ENCODE assay signal across 9 cellular contexts in genomic region chr22:46262449-46263207, GRCh38. TPM values are rescaled to one million over a fixed set of nuclear protein-coding genes. Genes with fewer than 3 reads are reported as not detected.
DNase-seq lines count a peak whose midpoint lies in the region; ATAC-seq and TF ChIP-seq lines count a peak whose summit lies in the region.
"Had no signal": no experiment of that assay in that cellular context is flagged by ENCODE, and none has a peak within 500 bp of the region (broad histone marks: within the 10 kb centered on the region; RNA-seq: fewer than 3 reads in every experiment).

No MANE protein-coding gene starts in this region.

- H3K36me3 Mint-ChIP-seq in CD8-positive, alpha-beta memory T cell: peaks cover 0 to 6% (median 4%) of the 10 kb centered on the region in 3 donors
- H3K36me3 Mint-ChIP-seq in activated T-cell treated with anti-CD3 and anti-CD28 coated beads, Interleukin-2, amount 50 U/mL, for 24 hours (ENCODE audit: low read depth): peaks cover 4% of the 10 kb centered on the region
- no peaks in the 10 kb centered on the region for H3K36me3 Mint-ChIP-seq in osteocyte (ENCODE audit: unreplicated experiment)
- no peaks in the 10 kb centered on the region for H3K36me3 Mint-ChIP-seq in CD4-positive, alpha-beta T cell (ENCODE audit: low read depth)

- peak; percentile 72 for ATAC-seq in gastroesophageal sphincter
- ATAC-seq in CD4-positive, alpha-beta T cell (ENCODE audit: poor library complexity): no peak

- H3K4me1 Mint-ChIP-seq in CD8-positive, alpha-beta memory T cell: peaks cover 6 to 18% (median 6%) of the 10 kb centered on the region in 3 donors
- peaks cover 11% of the 10 kb centered on the region for H3K4me1 Mint-ChIP-seq in activated T-cell treated with anti-CD3 and anti-CD28 coated beads, Interleukin-2, amount 50 U/mL, for 24 hours (ENCODE audit: low read depth)
- H3K4me1 Mint-ChIP-seq in osteocyte (ENCODE audit: unreplicated experiment): peaks cover 7% of the 10 kb centered on the region
- H3K4me1 Mint-ChIP-seq in CD4-positive, alpha-beta T cell (ENCODE audit: low read depth): peaks cover 7% of the 10 kb centered on the region

- POLR2A ChIA-PET in CD8-positive, alpha-beta memory T cell (lab: Charles Lee): interaction anchor here (0.7 kb wide), 1 partner anchor 12 kb away, joined by 3 read pairs; the partner anchor contains the start of gene CDPF1
- POLR2A ChIA-PET in CD4-positive, alpha-beta T cell (lab: Charles Lee): interaction anchor here (1.4 kb wide), 1 partner anchor 12 kb away, joined by 3 read pairs; the partner anchor contains the start of gene CDPF1

- H3K9me3 Mint-ChIP-seq in CD8-positive, alpha-beta memory T cell: no peaks in the 10 kb centered on the region
- peaks cover 8% of the 10 kb centered on the region for H3K9me3 Mint-ChIP-seq in activated T-cell treated with anti-CD3 and anti-CD28 coated beads, Interleukin-2, amount 50 U/mL, for 24 hours
- H3K9me3 Mint-ChIP-seq in osteocyte (ENCODE audit: unreplicated experiment): peaks cover 8% of the 10 kb centered on the region
- no peaks in the 10 kb centered on the region for H3K9me3 Mint-ChIP-seq in CD4-positive, alpha-beta T cell

- no peak overlapping the region for H3K27ac ChIP-seq in CD8-positive, alpha-beta memory T cell (ENCODE audit: low read depth, low read length)
- H3K27ac ChIP-seq in gastroesophageal sphincter: peak overlapping the region in 1 of 4 donors; percentile 53
- no peak overlapping the region for H3K27ac ChIP-seq in CD4-positive, alpha-beta T cell (ENCODE audit: low read depth, low read length)

- peak in 3 of 4 experiments; percentile 38 to 54 (median 40) for TF ChIP-seq CTCF in gastroesophageal sphincter (IDR thresholded peaks at IDR 0.05)
- TF ChIP-seq CTCF in osteocyte (IDR thresholded peaks at IDR 0.05): peak; percentile 36
- no peak for TF ChIP-seq CTCF in CD4-positive, alpha-beta T cell (IDR thresholded peaks at IDR 0.05)
- TF ChIP-seq CTCF in BE2C (IDR thresholded peaks at IDR 0.05; ENCODE audit: low read depth, low read length): no peak

- no CpG with 5 or more reads among the region's 107 CpGs for WGBS in gastroesophageal sphincter (ENCODE audit: low coverage in 1 of 2), 2 donors

- TF ChIP-seq POLR2A in gastroesophageal sphincter (IDR thresholded peaks at IDR 0.05): no peak

- peak overlapping the region in 4 of 7 donors; percentile 28 to 54 (median 38) for H3K4me3 Mint-ChIP-seq in CD8-positive, alpha-beta memory T cell
- no peak overlapping the region for H3K4me3 Mint-ChIP-seq in activated T-cell treated with anti-CD3 and anti-CD28 coated beads, Interleukin-2, amount 50 U/mL, for 24 hours
- peak overlapping the region; percentile 44 for H3K4me3 Mint-ChIP-seq in osteocyte (ENCODE audit: unreplicated experiment)
- H3K4me3 Mint-ChIP-seq in CD4-positive, alpha-beta T cell: no peak overlapping the region

- H3K4me1 ChIP-seq in CD8-positive, alpha-beta memory T cell (ENCODE audit: insufficient read depth, low read length): no peaks in the 10 kb centered on the region
- peaks cover 0 to 24% (median 0%) of the 10 kb centered on the region in 3 donors for H3K4me1 ChIP-seq in gastroesophageal sphincter
- no peaks in the 10 kb centered on the region for H3K4me1 ChIP-seq in BE2C

- no peaks in the 10 kb centered on the region for H3K36me3 ChIP-seq in CD8-positive, alpha-beta memory T cell (ENCODE audit: insufficient read depth, low read length)
- H3K36me3 ChIP-seq in gastroesophageal sphincter: no peaks in the 10 kb centered on the region
- no peaks in the 10 kb centered on the region for H3K36me3 ChIP-seq in BE2C

- CTCF ChIA-PET in CD8-positive, alpha-beta memory T cell (lab: Charles Lee): interaction anchor here (1.2 kb wide), 1 partner anchor 13 kb away, joined by 4 read pairs; the partner anchor contains the start of gene CDPF1
- CTCF ChIA-PET in CD4-positive, alpha-beta T cell (lab: Charles Lee): interaction anchor here (1.2 kb wide), 1 partner anchor 34 kb away, joined by 3 read pairs; the partner anchor contains the start of gene GTSE1

- H3K9me3 ChIP-seq in CD8-positive, alpha-beta memory T cell (ENCODE audit: low read length): no peaks in the 10 kb centered on the region
- H3K9me3 ChIP-seq in gastroesophageal sphincter (no peaks in the 10 kb centered on the region), BE2C (no peaks in the 10 kb centered on the region)
- no peaks in the 10 kb centered on the region for H3K9me3 ChIP-seq in CD4-positive, alpha-beta T cell (ENCODE audit: control insufficient read depth, low read length)

- peaks cover 30% of the 10 kb centered on the region for H3K27me3 ChIP-seq in CD8-positive, alpha-beta memory T cell (ENCODE audit: insufficient read depth, low read length, poor library complexity, severe bottlenecking)
- H3K27me3 ChIP-seq in gastroesophageal sphincter (no peaks in the 10 kb centered on the region), BE2C (no peaks in the 10 kb centered on the region)
- peaks cover 28% of the 10 kb centered on the region for H3K27me3 ChIP-seq in CD4-positive, alpha-beta T cell (ENCODE audit: control insufficient read depth, insufficient read depth, low read length)

- no peak overlapping the region for H3K4me3 ChIP-seq in CD8-positive, alpha-beta memory T cell (ENCODE audit: low read length)
- H3K4me3 ChIP-seq in gastroesophageal sphincter (peak overlapping the region; percentile 20 to 55), BE2C (ENCODE audit: low read depth, low read length) (no peak overlapping the region)

- TF ChIP-seq EP300 in gastroesophageal sphincter (IDR thresholded peaks at IDR 0.05): no peak

- DNase-seq in CD8-positive, alpha-beta memory T cell: peak in 3 of 5 donors; percentile 19 to 20 (median 19)
- DNase-seq in activated T-cell treated with anti-CD3 and anti-CD28 coated beads, Interleukin-2, amount 50 U/mL, for 24 hours: peak; percentile 50
- DNase-seq in osteocyte (ENCODE audit: extremely low spot score, unreplicated experiment) (no peak), BE2C (no peak), NCI-H2081 (lab: John Stamatoyannopoulos, UW) (no peak)
- DNase-seq in CD4-positive, alpha-beta T cell: no peak
- DNase-seq in central memory CD4-positive, alpha-beta T cell: no peak

- H3K27ac Mint-ChIP-seq in CD8-positive, alpha-beta memory T cell: no peak overlapping the region
- H3K27ac Mint-ChIP-seq in activated T-cell treated with anti-CD3 and anti-CD28 coated beads, Interleukin-2, amount 50 U/mL, for 24 hours: no peak overlapping the region
- no peak overlapping the region for H3K27ac Mint-ChIP-seq in osteocyte (ENCODE audit: unreplicated experiment)
- no peak overlapping the region for H3K27ac Mint-ChIP-seq in CD4-positive, alpha-beta T cell

- intact Hi-C loops in CD4-positive, alpha-beta T cell (cut with DNase I, micrococcal nuclease): no loop called here

- H3K27me3 Mint-ChIP-seq in CD8-positive, alpha-beta memory T cell: peaks cover 34 to 63% of the 10 kb centered on the region in 2 donors
- peaks cover 91% of the 10 kb centered on the region for H3K27me3 Mint-ChIP-seq in activated T-cell treated with anti-CD3 and anti-CD28 coated beads, Interleukin-2, amount 50 U/mL, for 24 hours
- H3K27me3 Mint-ChIP-seq in osteocyte (ENCODE audit: unreplicated experiment): peaks cover 35% of the 10 kb centered on the region
- H3K27me3 Mint-ChIP-seq in CD4-positive, alpha-beta T cell: peaks cover 87% of the 10 kb centered on the region

RNA-seq across cellular contexts. Expression of gene PKDREJ, which starts 0.5 kb away (rescaled TPM):
- not detected for total RNA-seq in CD8-positive, alpha-beta memory T cell
- 0.03 TPM for polyA plus RNA-seq in CD8-positive, alpha-beta memory T cell
- total RNA-seq in gastroesophageal sphincter (under 1 TPM in 3 of 4 donors, not detected in 1; under 0.01 to 0.23 (median 0.10) TPM), osteocyte (0.05 TPM in 1 of 2 replicates, not detected in the other)
- total RNA-seq in CD4-positive, alpha-beta T cell: not detected
- polyA plus RNA-seq in BE2C (2012; ENCODE audit: insufficient read depth, insufficient read length, low read depth): 1.5 TPM
- total RNA-seq: NCI-H460 had no signal

RNA-seq across cellular contexts. Expression of gene TTC38, which starts 5.2 kb away (rescaled TPM):
- total RNA-seq in CD8-positive, alpha-beta memory T cell: 10 to 100 TPM; 17.4 to 20.0 TPM
- 15.6 TPM for polyA plus RNA-seq in CD8-positive, alpha-beta memory T cell
- 10 to 100 TPM; 21.8 to 61.8 (median 33.3) TPM for total RNA-seq in gastroesophageal sphincter
- 26.2 and 28.1 TPM in 2 replicates for total RNA-seq in osteocyte
- 1 to 10 TPM; 1.8 to 2.7 TPM for total RNA-seq in CD4-positive, alpha-beta T cell
- polyA plus RNA-seq in BE2C (2012; ENCODE audit: insufficient read depth, insufficient read length, low read depth): 47.6 TPM

RNA-seq across cellular contexts. Expression of gene CDPF1, which starts 12.5 kb away (rescaled TPM):
- 10 to 100 TPM in 1 of 2 experiments, 1 to 10 TPM in 1; 8.6 to 10.0 TPM for total RNA-seq in CD8-positive, alpha-beta memory T cell
- polyA plus RNA-seq in CD8-positive, alpha-beta memory T cell: 18.8 TPM
- 10 to 100 TPM; 14.9 to 27.1 (median 18.7) TPM for total RNA-seq in gastroesophageal sphincter
- total RNA-seq in osteocyte: 8.1 and 11.1 TPM in 2 replicates
- total RNA-seq in CD4-positive, alpha-beta T cell: 1 to 10 TPM; 1.6 to 2.6 TPM
- polyA plus RNA-seq in BE2C (2012; ENCODE audit: insufficient read depth, insufficient read length, low read depth): 11.9 TPM

RNA-seq across cellular contexts. Expression of gene GTSE1, which starts 34.0 kb away (rescaled TPM):
- total RNA-seq in CD8-positive, alpha-beta memory T cell: 10 to 100 TPM; 27.4 to 30.9 TPM
- 0.10 TPM for polyA plus RNA-seq in CD8-positive, alpha-beta memory T cell
- total RNA-seq in gastroesophageal sphincter (under 1 TPM in 3 of 4 donors, not detected in 1; 0.13 to 0.20 (median 0.19) TPM), osteocyte (9.4 and 10.0 TPM in 2 replicates)
- total RNA-seq in CD4-positive, alpha-beta T cell: under 1 TPM; 0.14 to 0.89 TPM
- 8.9 TPM for polyA plus RNA-seq in BE2C (2012; ENCODE audit: insufficient read depth, insufficient read length, low read depth)

Comparison
In these comparisons a context has a peak if more than half of its experiments do, and no peak if none do; other contexts are left out.
1. DNase-seq: peak in CD8-positive, alpha-beta memory T cell (3 of 5) and activated T-cell treated with anti-CD3 and anti-CD28 coated beads, Interleukin-2, amount 50 U/mL, for 24 hours (single experiment); none in osteocyte (single experiment), CD4-positive, alpha-beta T cell (0 of 10), BE2C (single experiment), NCI-H2081 (0 of 2) and central memory CD4-positive, alpha-beta T cell (single experiment).
2. H3K4me3 ChIP-seq: peak in gastroesophageal sphincter (2 of 2); none in CD8-positive, alpha-beta memory T cell (single experiment) and BE2C (single experiment).
3. H3K4me3 Mint-ChIP-seq: peak in CD8-positive, alpha-beta memory T cell (4 of 7) and osteocyte (single experiment); none in activated T-cell treated with anti-CD3 and anti-CD28 coated beads, Interleukin-2, amount 50 U/mL, for 24 hours (single experiment) and CD4-positive, alpha-beta T cell (single experiment).
4. CTCF ChIP-seq: peak in gastroesophageal sphincter (3 of 4) and osteocyte (single experiment); none in CD4-positive, alpha-beta T cell (single experiment) and BE2C (single experiment).